Comparison of ENCODE assay signal across 1 cellular context in the genomic region with DNA sequence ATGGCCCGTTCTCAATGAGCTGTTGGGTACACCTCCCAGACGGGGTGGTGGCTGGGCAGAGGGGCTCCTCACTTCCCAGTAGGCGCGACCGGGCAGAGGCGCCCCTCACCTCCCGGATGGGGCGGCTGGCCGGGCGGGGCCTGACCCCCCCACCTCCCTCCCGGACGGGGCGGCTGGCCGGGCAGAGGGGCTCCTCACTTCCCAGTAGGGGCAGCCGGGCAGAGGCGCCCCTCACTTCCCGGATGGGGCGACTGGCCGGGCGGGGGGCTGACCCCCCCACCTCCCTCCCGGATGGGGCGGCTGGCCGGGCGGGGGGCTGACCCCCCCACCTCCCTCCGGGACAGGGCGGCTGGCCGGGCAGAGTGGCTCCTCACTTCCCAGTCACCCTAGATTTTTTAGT.
TF ChIP-seq lines count a peak whose summit lies in the region.
"Not testable (repeated sequence)": the region's sequence is repeated elsewhere in the genome, so short reads cannot be mapped to it uniquely, and the experiment has no call there.

No MANE protein-coding gene starts in this region.

TF ChIP-seq in K562, 482 proteins besides CTCF, POLR2A, EP300 and RAD21:
- TF ChIP-seq, protein P1, sequence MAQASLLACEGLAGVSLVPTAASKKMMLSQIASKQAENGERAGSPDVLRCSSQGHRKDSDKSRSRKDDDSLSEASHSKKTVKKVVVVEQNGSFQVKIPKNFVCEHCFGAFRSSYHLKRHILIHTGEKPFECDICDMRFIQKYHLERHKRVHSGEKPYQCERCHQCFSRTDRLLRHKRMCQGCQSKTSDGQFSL (CRISPR knock-in tag; IDR thresholded peaks at IDR 0.05), result peak; percentile 59; the same call in 1 of the 2 replicates
- TF ChIP-seq, protein P1 (tag; IDR thresholded peaks at IDR 0.05), result not testable (repeated sequence)
